Comparison of ENCODE assay signal across 1 cellular context in genomic region chr2:97961534-97961933, GRCh38.
A peak's percentile ranks its signal among the peaks of the same experiment; 100 is the strongest.
TF ChIP-seq lines count a peak whose summit lies in the region.

No MANE protein-coding gene starts in this region.

TF ChIP-seq in GM12878, 131 proteins besides CTCF, POLR2A, EP300 and RAD21 (continued from another document):
- TF ChIP-seq CUX1 (IDR thresholded peaks at IDR 0.05; ENCODE audit: insufficient replicate concordance, low read depth, low read length) (peak; percentile 29), IRF4 (IDR thresholded peaks at IDR 0.05; ENCODE audit: low read depth, low read length) (0 out of 2 replicates have a peak, but pooled peaks have one; percentile 29), TBL1XR1 (IDR thresholded peaks at IDR 0.05; ENCODE audit: low read depth, low read length) (peak; percentile 66; the same call in 1 of the 2 replicates), CBX5 (IDR thresholded peaks at IDR 0.05; ENCODE audit: low read depth) (no peak), BHLHE40 (IDR thresholded peaks at IDR 0.05; ENCODE audit: borderline replicate concordance in 1 of 2, low read depth in 2 of 2, low read length in 1 of 2) (peak in 1 of 2 experiments; percentile 59; a peak in 1 of 4 replicates), ZBTB4 (CRISPR knock-in tag; IDR thresholded peaks at IDR 0.05) (no peak), POU2F2 (IDR thresholded peaks at IDR 0.05; ENCODE audit: borderline replicate concordance, low read depth, low read length) (peak; percentile 97; the same call in 2 of the 3 replicates), ZBTB40 (IDR thresholded peaks at IDR 0.05; ENCODE audit: borderline replicate concordance) (no peak)
